8 cellular contexts compared by ENCODE assay signal in the genomic region with DNA sequence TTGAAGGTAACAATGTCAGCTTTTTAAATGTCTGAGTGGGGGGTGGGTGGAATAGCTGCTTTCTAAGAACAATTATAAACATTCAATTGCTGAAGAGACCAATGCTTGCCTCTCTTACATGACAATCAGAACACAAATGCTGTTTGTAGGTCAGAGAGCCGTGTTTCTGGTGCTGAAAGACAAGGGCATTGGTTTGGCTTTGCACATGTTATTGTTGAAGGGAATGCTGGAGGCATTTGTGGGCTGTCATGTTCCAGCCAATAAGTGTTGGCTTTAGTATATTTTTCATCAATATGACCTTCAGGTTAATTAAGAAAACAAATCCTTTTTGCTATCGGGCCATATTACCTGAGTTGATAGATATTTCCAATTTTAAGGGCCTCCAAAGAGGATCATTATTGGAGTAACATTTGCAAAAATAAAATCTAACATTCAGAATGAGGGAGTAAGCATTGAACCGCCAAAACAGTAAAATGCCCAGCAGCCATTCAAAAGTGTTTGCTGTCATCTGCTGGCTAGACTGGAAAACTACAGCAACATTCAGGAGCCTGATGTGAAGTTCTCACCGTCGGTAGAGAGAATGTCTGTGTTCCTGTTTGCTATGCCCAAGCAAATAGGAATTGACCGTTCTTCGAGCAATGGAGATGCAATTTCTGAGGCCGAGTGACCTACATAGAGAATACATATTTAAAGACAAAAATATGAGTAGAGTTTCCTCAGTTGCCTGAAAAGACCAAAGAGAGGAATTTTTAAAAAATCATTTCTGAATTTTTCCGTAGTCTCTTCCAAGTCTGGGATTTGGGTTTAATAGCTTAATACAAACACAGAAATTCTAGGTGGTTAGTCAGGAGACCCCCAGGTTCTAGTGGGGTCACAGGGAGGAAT.
A peak's percentile ranks its signal among the peaks of the same experiment; 100 is the strongest.
DNase-seq lines count a peak whose midpoint lies in the region; ATAC-seq and TF ChIP-seq lines count a peak whose summit lies in the region.

No MANE protein-coding gene starts in this region.

- DNase-seq in stimulated activated CD4-positive, alpha-beta T cell treated with anti-CD3 and anti-CD28 coated beads, Interleukin-1b, Interleukin-23, amount 100 ng/mL, for 48 hours, result peak; percentile 23
- DNase-seq in stimulated activated CD4-positive, alpha-beta T cell treated with anti-CD3 and anti-CD28 coated beads, Interleukin-4, amount 100 ng/mL, for 1 hour, result no peak
- DNase-seq in KBM-7 (peak; percentile 58), SK-N-DZ (ENCODE audit: low spot score) (peak; percentile 7), cerebellum (ENCODE audit: low spot score) (peak; percentile 33), kidney tubule cell (ENCODE audit: low spot score) (peak; percentile 60), type B pancreatic cell (ENCODE audit: extremely low spot score, unreplicated experiment) (no peak)

- H3K36me3 Mint-ChIP-seq in type B pancreatic cell, result no peaks in the 10 kb centered on the region

- peak; percentile 93 for TF ChIP-seq CTCF in type B pancreatic cell (conservative IDR thresholded peaks at IDR 0.05)

- ATAC-seq in GM21367 (IDR thresholded peaks at IDR 0.05; ENCODE audit: unreplicated experiment), result no peak

- in situ Hi-C loops in KBM-7 (cut with MboI; ENCODE audit: low pct_unique_long_range_greater_than_20kb, low sequenced_read_pairs), result loop anchor here (25.0 kb wide), 1 partner anchor 220 kb away; no protein-coding TSS in a partner anchor

- no peak overlapping the region for H3K27ac Mint-ChIP-seq in type B pancreatic cell

- peaks cover 25% of the 10 kb centered on the region for H3K27me3 Mint-ChIP-seq in type B pancreatic cell

- H3K9me3 Mint-ChIP-seq in type B pancreatic cell, result no peaks in the 10 kb centered on the region

- no peak overlapping the region for H3K4me3 Mint-ChIP-seq in type B pancreatic cell

- no peaks in the 10 kb centered on the region for H3K4me1 Mint-ChIP-seq in type B pancreatic cell (ENCODE audit: unreplicated experiment)

Comparison
In these comparisons a context has a peak if more than half of its experiments do, and no peak if none do; other contexts are left out.
1. DNase-seq: peak in stimulated activated CD4-positive, alpha-beta T cell treated with anti-CD3 and anti-CD28 coated beads, Interleukin-1b, Interleukin-23, amount 100 ng/mL, for 48 hours (single experiment), KBM-7 (single experiment), SK-N-DZ (single experiment), cerebellum (single experiment) and kidney tubule cell (single experiment); none in stimulated activated CD4-positive, alpha-beta T cell treated with anti-CD3 and anti-CD28 coated beads, Interleukin-4, amount 100 ng/mL, for 1 hour (single experiment) and type B pancreatic cell (single experiment).